ENCODE assay signal across 8 cellular contexts in the genomic region with DNA sequence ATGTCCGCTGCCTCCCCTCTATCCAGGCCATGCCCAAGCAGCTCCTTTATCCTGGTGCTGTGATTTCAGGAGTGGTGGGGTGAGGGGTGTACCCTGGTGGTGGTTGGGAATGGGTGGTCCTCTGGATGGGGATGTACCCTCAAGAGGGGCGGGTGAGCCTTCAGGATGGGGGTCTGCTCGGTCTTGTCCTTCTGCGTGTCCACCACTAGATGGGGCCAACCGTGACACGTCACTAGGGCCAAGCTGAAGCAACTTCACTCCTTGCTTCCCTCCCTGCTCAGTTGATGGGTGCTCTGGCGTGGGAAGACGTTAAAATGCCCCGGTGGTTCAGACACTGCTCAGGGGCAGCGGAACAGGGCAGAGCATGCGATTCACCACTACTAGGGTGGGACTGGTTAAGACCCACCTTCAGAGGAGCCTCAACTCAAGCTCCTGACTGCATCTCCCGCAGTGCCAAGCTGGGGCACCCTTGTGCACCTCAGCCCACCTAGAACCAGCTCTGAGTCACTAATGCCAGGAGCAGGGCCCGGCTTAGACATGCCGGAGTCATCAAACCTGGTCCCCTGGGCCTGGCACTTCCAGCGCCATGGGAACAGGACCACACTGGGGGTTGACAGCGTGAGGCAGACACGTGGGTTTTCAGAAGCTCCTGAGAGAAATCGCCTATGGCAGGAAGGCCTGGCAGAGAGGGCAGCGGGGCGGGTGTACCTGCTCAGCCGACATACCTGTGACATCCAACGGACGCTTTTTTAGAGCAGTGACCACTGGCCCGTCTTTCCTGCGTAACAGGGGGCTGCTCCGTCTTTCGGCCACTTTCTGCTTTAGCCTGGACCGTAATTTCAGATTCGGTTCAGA.
DNase-seq lines count a peak whose midpoint lies in the region; ATAC-seq and TF ChIP-seq lines count a peak whose summit lies in the region.

No MANE protein-coding gene starts in this region.

- peak overlapping the region; percentile 68 for H3K4me2 ChIP-seq in BLaER1

- no peak for TF ChIP-seq POLR2A in transverse colon (IDR thresholded peaks at IDR 0.05)

- DNase-seq in GM13976 (ENCODE audit: low spot score) (peak; percentile 73), SJCRH30 (peak; percentile 52 to 64), coronary artery (ENCODE audit: low spot score) (no peak), lung microvascular endothelial cell (ENCODE audit: low read depth in 2 of 2) (peak; percentile 64 to 71), transverse colon (no peak)

- no peak for TF ChIP-seq EP300 in transverse colon (IDR thresholded peaks at IDR 0.05; ENCODE audit: low read depth)

- no peak overlapping the region for H3K9ac ChIP-seq in BLaER1

- WGBS in transverse colon (ENCODE audit: low coverage in 1 of 2), 2 donors = 86 to 93% methylated on average over 3 to 29 of the region's 29 CpGs

- no peaks in the 10 kb centered on the region for H4K20me1 ChIP-seq in BLaER1

- H3K27ac ChIP-seq in BLaER1 = no peak overlapping the region
- no peak overlapping the region for H3K27ac ChIP-seq in SJCRH30
- H3K27ac ChIP-seq in coronary artery = no peak overlapping the region
- no peak overlapping the region for H3K27ac ChIP-seq in transverse colon

- ATAC-seq in GM18519 (IDR thresholded peaks at IDR 0.05; ENCODE audit: low FRiP score, unreplicated experiment) (no peak), GM19328 (IDR thresholded peaks at IDR 0.05; ENCODE audit: unreplicated experiment) (no peak)

- TF ChIP-seq CTCF in GM13976 (IDR thresholded peaks at IDR 0.05; ENCODE audit: borderline replicate concordance, control extremely low read depth, extremely low read depth, insufficient read depth, missing control alignments) (peak; percentile 35), coronary artery (IDR thresholded peaks at IDR 0.05) (peak; percentile 42), transverse colon (IDR thresholded peaks at IDR 0.05) (peak; percentile 48 to 59 (median 57))

- H3K36me3 ChIP-seq in BLaER1 = peaks cover 86% of the 10 kb centered on the region
- H3K36me3 ChIP-seq in SJCRH30 = no peaks in the 10 kb centered on the region
- H3K36me3 ChIP-seq in transverse colon = no peaks in the 10 kb centered on the region

- in situ Hi-C loops in GM13976 (cut with MboI; ENCODE audit: low sequenced_read_pairs, unreplicated experiment) = no loop called here
- in situ Hi-C loops in transverse colon (cut with MboI; ENCODE audit: low pct_ligation_motif_present in 1 of 4, low pct_unique_long_range_greater_than_20kb in 1 of 4, low sequenced_read_pairs in 3 of 4) = no loop called here

- intact Hi-C loops in transverse colon (cut with DNase I; ENCODE audit: low total_unique reads) = no loop called here

- H3K27me3 ChIP-seq in BLaER1 (no peaks in the 10 kb centered on the region), SJCRH30 (no peaks in the 10 kb centered on the region), transverse colon (no peaks in the 10 kb centered on the region)

- H3K4me1 ChIP-seq in BLaER1 (peaks cover 32% of the 10 kb centered on the region), SJCRH30 (no peaks in the 10 kb centered on the region), transverse colon (no peaks in the 10 kb centered on the region)

- H3K4me3 ChIP-seq in BLaER1 (no peak overlapping the region), SJCRH30 (no peak overlapping the region), coronary artery (no peak overlapping the region), transverse colon (no peak overlapping the region)

- H3K9me3 ChIP-seq in BLaER1 = no peaks in the 10 kb centered on the region
- no peaks in the 10 kb centered on the region for H3K9me3 ChIP-seq in SJCRH30 (replicated peaks)
- H3K9me3 ChIP-seq in transverse colon = no peaks in the 10 kb centered on the region

Comparison
In these comparisons a context has a peak if more than half of its experiments do, and no peak if none do; other contexts are left out.
1. DNase-seq: peak in GM13976 (single experiment), SJCRH30 (2 of 2) and lung microvascular endothelial cell (2 of 2); none in coronary artery (single experiment) and transverse colon (single experiment).
2. Peak in every context shown above with its lines, with median percentiles within 50 percentile points of each other: CTCF ChIP-seq.